Comparison of ENCODE assay signal across 8 cellular contexts in genomic region chr17:58337126-58337599, GRCh38. TPM values are rescaled to one million over a fixed set of nuclear protein-coding genes. Genes with fewer than 3 reads are reported as not detected.
A peak's percentile ranks its signal among the peaks of the same experiment; 100 is the strongest.
DNase-seq lines count a peak whose midpoint lies in the region; ATAC-seq and TF ChIP-seq lines count a peak whose summit lies in the region.

No MANE protein-coding gene starts in this region.

- TF ChIP-seq EP300 in sigmoid colon (IDR thresholded peaks at IDR 0.05) = no peak

- no peaks in the 10 kb centered on the region for H3K9me3 ChIP-seq in SJSA1 (replicated peaks)
- no peaks in the 10 kb centered on the region for H3K9me3 ChIP-seq in duodenal mucosa (ENCODE audit: control insufficient read depth in 1 of 2, low read length in 2 of 2)
- no peaks in the 10 kb centered on the region for H3K9me3 ChIP-seq in sigmoid colon

- H3K9ac ChIP-seq in duodenal mucosa (ENCODE audit: low read depth in 1 of 2, low read length in 2 of 2) = peak overlapping the region; percentile 43 to 70

- H3K4me3 ChIP-seq in SJSA1 (no peak overlapping the region), duodenal mucosa (ENCODE audit: low read depth in 1 of 2, low read length in 2 of 2) (peak overlapping the region; percentile 33 to 50), sigmoid colon (peak overlapping the region in 2 of 4 donors; percentile 8 to 14)

- no peak for TF ChIP-seq CTCF in sigmoid colon (IDR thresholded peaks at IDR 0.05)

- intact Hi-C loops in sigmoid colon (cut with DNase I) = no loop called here

- no peak for ATAC-seq in GM21717 (IDR thresholded peaks at IDR 0.05; ENCODE audit: unreplicated experiment)
- ATAC-seq in GM18868 (IDR thresholded peaks at IDR 0.05; ENCODE audit: unreplicated experiment) = no peak

- H3K4me1 ChIP-seq in SJSA1 (replicated peaks) = peaks cover 33% of the 10 kb centered on the region
- H3K4me1 ChIP-seq in duodenal mucosa (ENCODE audit: control insufficient read depth in 1 of 2, insufficient read depth in 2 of 2, low read length in 2 of 2) = peaks cover 53 to 63% of the 10 kb centered on the region in 2 donors
- H3K4me1 ChIP-seq in sigmoid colon = peaks cover 0 to 38% (median 30%) of the 10 kb centered on the region in 4 donors

- H3K36me3 ChIP-seq in SJSA1 = no peaks in the 10 kb centered on the region
- no peaks in the 10 kb centered on the region for H3K36me3 ChIP-seq in duodenal mucosa (ENCODE audit: control insufficient read depth in 1 of 2, insufficient read depth in 2 of 2, low read length in 2 of 2)
- H3K36me3 ChIP-seq in sigmoid colon = no peaks in the 10 kb centered on the region

- DNase-seq in GF-D8 (lab: John Stamatoyannopoulos, UW) (peak; percentile 72), SJSA1 (ENCODE audit: low read depth in 1 of 2, low spot score in 2 of 2) (no peak), sigmoid colon (no peak), C1 segment of cervical spinal cord (lab: John Stamatoyannopoulos, UW) (no peak), NCI-H1092 treated with DMSO at 0.1 percent for 48 hours (lab: John Stamatoyannopoulos, UW) (no peak)

- H3K27me3 ChIP-seq in SJSA1 (replicated peaks) (no peaks in the 10 kb centered on the region), duodenal mucosa (ENCODE audit: control insufficient read depth in 1 of 2, insufficient read depth in 2 of 2, low read length in 2 of 2) (no peaks in the 10 kb centered on the region), sigmoid colon (peaks cover 0 to 30% (median 0%) of the 10 kb centered on the region in 3 donors)

- WGBS in sigmoid colon, 2 donors = 26 to 37% methylated on average over 7 of the region's 7 CpGs

- no peak for TF ChIP-seq POLR2A in sigmoid colon (IDR thresholded peaks at IDR 0.05)

- H3K27ac ChIP-seq in SJSA1 = peak overlapping the region; percentile 58
- H3K27ac ChIP-seq in duodenal mucosa (ENCODE audit: low read depth, low read length) = peak overlapping the region; percentile 90
- peak overlapping the region; percentile 68 to 88 (median 78) for H3K27ac ChIP-seq in sigmoid colon

RNA-seq across cellular contexts. Expression of gene TSPOAP1, which starts 8.6 kb away (rescaled TPM):
- 0.05 TPM in 1 of 2 replicates, not detected in the other for total RNA-seq in SJSA1 (2014; rRNA removed; shearing (Covaris generic))
- 10 to 100 TPM; 12.5 to 28.4 (median 17.0) TPM for total RNA-seq in sigmoid colon
- 1 to 10 TPM in 2 of 3 donors, under 1 TPM in 1; 0.69 to 7.2 (median 3.6) TPM for polyA plus RNA-seq in sigmoid colon

RNA-seq across cellular contexts. Expression of gene SUPT4H1, which starts 14.8 kb away (rescaled TPM):
- total RNA-seq in SJSA1 (2014; rRNA removed; shearing (Covaris generic)) = 73.9 and 81.0 TPM in 2 replicates
- total RNA-seq in sigmoid colon = 10 to 100 TPM; 50.5 to 65.3 (median 57.4) TPM
- 100 to 1,000 TPM in 1 of 3 donors, 10 to 100 TPM in 2; 90.1 to 114 (median 99.3) TPM for polyA plus RNA-seq in sigmoid colon

RNA-seq across cellular contexts. Expression of gene MPO, which starts 56.4 kb away (rescaled TPM):
- not detected in 2 replicates for total RNA-seq in SJSA1 (2014; rRNA removed; shearing (Covaris generic))
- total RNA-seq in sigmoid colon = under 1 TPM in 1 of 4 donors, not detected in 3; 0.36 TPM
- under 1 TPM in 1 of 3 donors, not detected in 2; 0.44 TPM for polyA plus RNA-seq in sigmoid colon

Comparison
In these comparisons a context has a peak if more than half of its experiments do, and no peak if none do; other contexts are left out.
1. RNA of gene TSPOAP1, which starts 8.6 kb away (total RNA-seq): 12.5 to 28.4 TPM in sigmoid colon; 0.05 TPM in SJSA1; every median in the first group is over 10 times any median in the second.
2. Peak in every context shown above with its lines, with median percentiles within 50 percentile points of each other: H3K27ac ChIP-seq.